Comparison of ENCODE assay signal across 34 cellular contexts in genomic region chr20:62289898-62290297, GRCh38.
"Had no signal": no experiment of that assay in that cellular context is flagged by ENCODE, and none has a peak within 500 bp of the region (broad histone marks: within the 10 kb centered on the region; RNA-seq: fewer than 3 reads in every experiment).

No MANE protein-coding gene starts in this region.

- H3K4me2 ChIP-seq: KMS-11 had no signal

- H3K4me3 ChIP-seq: MG63 had no signal

- H3K27ac ChIP-seq: KMS-11 had no signal

- H3K9me3 ChIP-seq: MG63 had no signal

- DNase-seq: Karpas-422, Kasumi-1, MG63, MV-4-11, NCI-H1048, NCI-H1092, NCI-H1092 treated with DMSO at 0.1 percent for 48 hours, NCI-H1105, NCI-H1105 treated with DMSO at 0.1 percent for 48 hours, NCI-H1417, NCI-H1417 treated with DMSO at 0.1 percent for 48 hours, NCI-H1436, NCI-H1436 treated with DMSO at 0.1 percent for 48 hours, NCI-H146, NCI-H1694, NCI-H1694 treated with DMSO at 0.1 percent for 48 hours, NCI-H187, NCI-H187 treated with DMSO at 0.1 percent for 48 hours, NCI-H1930, NCI-H2029, NCI-H2029 treated with DMSO at 0.1 percent for 48 hours, NCI-H2081, NCI-H2081 treated with DMSO at 0.1 percent for 48 hours, NCI-H2107, NCI-H2171, NCI-H2171 treated with DMSO at 0.1 percent for 48 hours, NCI-H2227 treated with DMSO at 0.1 percent for 48 hours, NCI-H226, NCI-H345, NCI-H446, NCI-H446 treated with DMSO at 0.1 percent for 48 hours, NCI-H510A, NCI-H510A treated with DMSO at 0.1 percent for 48 hours had no signal

- H3K27me3 ChIP-seq: MG63 had no signal

- H3K9ac ChIP-seq: KMS-11 had no signal
